In genomic region chr7:136870799-136871487, GRCh38 we compare ENCODE assay signal across 13 cellular contexts. TPM values are rescaled to one million over a fixed set of nuclear protein-coding genes. Genes with fewer than 3 reads are reported as not detected.
DNase-seq lines count a peak whose midpoint lies in the region; ATAC-seq and TF ChIP-seq lines count a peak whose summit lies in the region.
"Had no signal": no experiment of that assay in that cellular context is flagged by ENCODE, and none has a peak within 500 bp of the region (broad histone marks: within the 10 kb centered on the region; RNA-seq: fewer than 3 reads in every experiment).

No MANE protein-coding gene starts in this region.

- H3K9me3 ChIP-seq in HUES6 (ENCODE audit: control insufficient read depth, insufficient read depth, low read depth, low read length) = no peaks in the 10 kb centered on the region
- H3K9me3 ChIP-seq in colonic mucosa = no peaks in the 10 kb centered on the region
- H3K9me3 ChIP-seq in spleen = no peaks in the 10 kb centered on the region
- H3K9me3 ChIP-seq in effector memory CD4-positive, alpha-beta T cell (ENCODE audit: control insufficient read depth, low read length) = no peaks in the 10 kb centered on the region
- H3K9me3 ChIP-seq: neutrophil had no signal

- H3K27ac ChIP-seq in HUES6 (ENCODE audit: low read depth, low read length) (no peak overlapping the region), colonic mucosa (no peak overlapping the region), spleen (no peak overlapping the region)
- H3K27ac ChIP-seq in effector memory CD4-positive, alpha-beta T cell (ENCODE audit: insufficient read depth, low read length, poor library complexity, severe bottlenecking) = no peak overlapping the region
- H3K27ac ChIP-seq: neutrophil had no signal

- no peak for TF ChIP-seq POLR2A in spleen (IDR thresholded peaks at IDR 0.05)

- H3K9ac ChIP-seq in HUES6 (ENCODE audit: low read length) (no peak overlapping the region), colonic mucosa (ENCODE audit: low read depth in 2 of 2, low read length in 2 of 2) (no peak overlapping the region)

- H3K36me3 ChIP-seq in HUES6 (ENCODE audit: control insufficient read depth, insufficient read depth, low read length) (no peaks in the 10 kb centered on the region), colonic mucosa (no peaks in the 10 kb centered on the region), spleen (no peaks in the 10 kb centered on the region)
- H3K36me3 ChIP-seq in effector memory CD4-positive, alpha-beta T cell (ENCODE audit: control insufficient read depth, insufficient read depth, low read length) = no peaks in the 10 kb centered on the region
- H3K36me3 ChIP-seq: neutrophil had no signal

- H3K4me3 ChIP-seq in HUES6 (ENCODE audit: low read depth, low read length) = peak overlapping the region; percentile 61
- peak overlapping the region; percentile 25 for H3K4me3 ChIP-seq in colonic mucosa
- H3K4me3 ChIP-seq in spleen = peak overlapping the region in 4 of 8 donors; percentile 2 to 35 (median 22)
- H3K4me3 ChIP-seq in effector memory CD4-positive, alpha-beta T cell (ENCODE audit: insufficient read depth, low read depth, low read length, poor library complexity, severe bottlenecking) = no peak overlapping the region

- DNase-seq in colonic mucosa = no peak
- peak; percentile 7 for DNase-seq in iris pigment epithelial cell (ENCODE audit: low read depth)
- peak; percentile 62 for DNase-seq in spleen
- no peak for DNase-seq in SW 1271 (lab: John Stamatoyannopoulos, UW)
- DNase-seq in NCI-H2227 treated with DMSO at 0.1 percent for 48 hours (lab: John Stamatoyannopoulos, UW) = no peak
- no peak for DNase-seq in effector memory CD4-positive, alpha-beta T cell

- H3K4me1 ChIP-seq in HUES6 (ENCODE audit: control insufficient read depth, insufficient read depth, low read length) = peaks cover 16% of the 10 kb centered on the region
- H3K4me1 ChIP-seq in colonic mucosa = no peaks in the 10 kb centered on the region
- H3K4me1 ChIP-seq in spleen = peaks cover 0 to 32% (median 16%) of the 10 kb centered on the region in 6 donors
- H3K4me1 ChIP-seq in effector memory CD4-positive, alpha-beta T cell (ENCODE audit: control insufficient read depth, insufficient read depth, low read length, poor library complexity, severe bottlenecking) = no peaks in the 10 kb centered on the region

- TF ChIP-seq CTCF in colonic mucosa (IDR thresholded peaks at IDR 0.05) (no peak), spleen (IDR thresholded peaks at IDR 0.05 in 8 of 11, conservative IDR thresholded peaks at IDR 0.05 in 3 of 11) (no peak)

- intact Hi-C loops in colonic mucosa (cut with DNase I) (no loop called here), spleen (cut with DNase I; ENCODE audit: low total_unique reads) (no loop called here)

- 2 to 5% (median 4%) methylated on average over 29 to 47 of the region's 47 CpGs for WGBS in spleen, 5 donors

- ATAC-seq in GM21515 (IDR thresholded peaks at IDR 0.05; ENCODE audit: unreplicated experiment) = no peak
- ATAC-seq: HCT116 had no signal

- H3K27me3 ChIP-seq in HUES6 (ENCODE audit: control insufficient read depth, insufficient read depth, low read length) = peaks cover 78% of the 10 kb centered on the region
- H3K27me3 ChIP-seq in colonic mucosa = peaks cover 26% of the 10 kb centered on the region
- H3K27me3 ChIP-seq in spleen (replicated peaks in 1 of 7) = peaks cover 0 to 49% (median 36%) of the 10 kb centered on the region in 7 donors
- peaks cover 16% of the 10 kb centered on the region for H3K27me3 ChIP-seq in effector memory CD4-positive, alpha-beta T cell (replicated peaks; ENCODE audit: control insufficient read depth, insufficient read depth, low read length, poor library complexity, severe bottlenecking)

RNA-seq across cellular contexts. Expression of gene CHRM2, which starts 2.5 kb away (rescaled TPM):
- total RNA-seq in colonic mucosa (1 to 10 TPM in 1 of 2 donors, under 1 TPM in 1; 0.30 to 6.1 TPM), spleen (under 1 TPM in 1 of 7 donors, not detected in 6; 0.13 TPM)
- not detected for polyA plus RNA-seq in spleen
- total RNA-seq: activated CD8-positive, alpha-beta memory T cell treated with anti-CD3 and anti-CD28 coated beads for 36 hours; dermis microvascular lymphatic vessel endothelial cell had no signal
- polyA plus RNA-seq: IgD-negative memory B cell had no signal

Comparison
In these comparisons a context has a peak if more than half of its experiments do, and no peak if none do; other contexts are left out.
1. DNase-seq: peak in iris pigment epithelial cell (single experiment) and spleen (single experiment); none in colonic mucosa (single experiment), SW 1271 (0 of 2), NCI-H2227 treated with DMSO at 0.1 percent for 48 hours (single experiment) and effector memory CD4-positive, alpha-beta T cell (0 of 3).